In genomic region chr17:80760501-80760900, GRCh38 we compare ENCODE assay signal across 11 cellular contexts.
A peak's percentile ranks its signal among the peaks of the same experiment; 100 is the strongest.
DNase-seq lines count a peak whose midpoint lies in the region; ATAC-seq and TF ChIP-seq lines count a peak whose summit lies in the region.
"Had no signal": no experiment of that assay in that cellular context is flagged by ENCODE, and none has a peak within 500 bp of the region (broad histone marks: within the 10 kb centered on the region; RNA-seq: fewer than 3 reads in every experiment).

No MANE protein-coding gene starts in this region.

- H3K27ac ChIP-seq in vagina (no peak overlapping the region), dorsolateral prefrontal cortex (peak overlapping the region in 14 of 59 donors; percentile 1 to 57 (median 38))

- H3K27me3 ChIP-seq in vagina (no peaks in the 10 kb centered on the region), dorsolateral prefrontal cortex (no peaks in the 10 kb centered on the region)

- H3K36me3 Mint-ChIP-seq in activated CD4-positive, alpha-beta T cell treated with anti-CD3 and anti-CD28 coated beads for 36 hours (ENCODE audit: low read depth), result peaks cover 44% of the 10 kb centered on the region
- peaks cover 16% of the 10 kb centered on the region for H3K36me3 Mint-ChIP-seq in activated naive CD8-positive, alpha-beta T cell
- peaks cover 27% of the 10 kb centered on the region for H3K36me3 Mint-ChIP-seq in stimulated activated effector memory CD8-positive, alpha-beta T cell treated with anti-CD3 and anti-CD28 coated beads, Interleukin-12 subunit alpha, Interleukin-12 subunit beta, amount 100 ng/mL, for 72 hours

- H3K4me1 Mint-ChIP-seq in activated CD4-positive, alpha-beta T cell treated with anti-CD3 and anti-CD28 coated beads for 36 hours, result peaks cover 75% of the 10 kb centered on the region
- H3K4me1 Mint-ChIP-seq in activated naive CD8-positive, alpha-beta T cell (ENCODE audit: low read depth), result peaks cover 82% of the 10 kb centered on the region
- H3K4me1 Mint-ChIP-seq in stimulated activated effector memory CD8-positive, alpha-beta T cell treated with anti-CD3 and anti-CD28 coated beads, Interleukin-12 subunit alpha, Interleukin-12 subunit beta, amount 100 ng/mL, for 72 hours, result peaks cover 76% of the 10 kb centered on the region

- H3K4me3 ChIP-seq in vagina (no peak overlapping the region), dorsolateral prefrontal cortex (peak overlapping the region in 9 of 59 donors; percentile 7 to 28 (median 18))

- H3K27ac Mint-ChIP-seq in activated CD4-positive, alpha-beta T cell treated with anti-CD3 and anti-CD28 coated beads for 36 hours, result peak overlapping the region; percentile 98
- H3K27ac Mint-ChIP-seq in activated naive CD8-positive, alpha-beta T cell, result peak overlapping the region; percentile 98
- H3K27ac Mint-ChIP-seq in stimulated activated effector memory CD8-positive, alpha-beta T cell treated with anti-CD3 and anti-CD28 coated beads, Interleukin-12 subunit alpha, Interleukin-12 subunit beta, amount 100 ng/mL, for 72 hours, result peak overlapping the region; percentile 90
- H3K27ac Mint-ChIP-seq: dendritic cell treated with granulocyte-macrophage colony-stimulating factor and Interleukin-4, amounts not matched to agents 40 ng/mL and 50 ng/mL, for 4 days had no signal

- peaks cover 17% of the 10 kb centered on the region for H3K4me1 ChIP-seq in vagina

- no peak overlapping the region for H3K4me3 Mint-ChIP-seq in activated CD4-positive, alpha-beta T cell treated with anti-CD3 and anti-CD28 coated beads for 36 hours
- H3K4me3 Mint-ChIP-seq in activated naive CD8-positive, alpha-beta T cell, result peak overlapping the region; percentile 79
- H3K4me3 Mint-ChIP-seq in stimulated activated effector memory CD8-positive, alpha-beta T cell treated with anti-CD3 and anti-CD28 coated beads, Interleukin-12 subunit alpha, Interleukin-12 subunit beta, amount 100 ng/mL, for 72 hours, result peak overlapping the region; percentile 55
- H3K4me3 Mint-ChIP-seq: dendritic cell treated with granulocyte-macrophage colony-stimulating factor and Interleukin-4, amounts not matched to agents 40 ng/mL and 50 ng/mL, for 4 days had no signal

- DNase-seq in activated CD4-positive, alpha-beta T cell treated with anti-CD3 and anti-CD28 coated beads for 36 hours, result no peak
- DNase-seq in activated CD4-positive, alpha-beta T cell treated with anti-CD3 and anti-CD28 coated beads, Interleukin-2, amount 50 U/mL, for 48 hours, result no peak
- peak; percentile 62 for DNase-seq in NCI-H2171 (lab: John Stamatoyannopoulos, UW)
- no peak for DNase-seq in stimulated activated effector memory CD8-positive, alpha-beta T cell treated with anti-CD3 and anti-CD28 coated beads, Interleukin-12 subunit alpha, Interleukin-12 subunit beta, amount 100 ng/mL, for 72 hours (ENCODE audit: low spot score in 2 of 2)
- DNase-seq in vagina (ENCODE audit: extremely low spot score in 2 of 2), result no peak
- DNase-seq in dorsolateral prefrontal cortex, result no peak
- DNase-seq: ACHN, RPMI8226 had no signal

- intact Hi-C loops in activated CD4-positive, alpha-beta T cell treated with anti-CD3 and anti-CD28 coated beads for 36 hours (cut with DNase I, micrococcal nuclease), result loop anchor here (2.0 to 5.0 kb wide), 7 partner anchors 20 to 500 kb away; partner anchors contain the start of gene RNF213 (in 1 of the 2)
- intact Hi-C loops in vagina (cut with DNase I), result no loop called here
- intact Hi-C loops in dorsolateral prefrontal cortex (cut with DNase I), result no loop called here

- H3K9me3 ChIP-seq in vagina, result no peaks in the 10 kb centered on the region

- no peaks in the 10 kb centered on the region for H3K9me3 Mint-ChIP-seq in activated CD4-positive, alpha-beta T cell treated with anti-CD3 and anti-CD28 coated beads for 36 hours (ENCODE audit: low read depth)
- H3K9me3 Mint-ChIP-seq in activated naive CD8-positive, alpha-beta T cell (ENCODE audit: low read depth), result no peaks in the 10 kb centered on the region
- H3K9me3 Mint-ChIP-seq in stimulated activated effector memory CD8-positive, alpha-beta T cell treated with anti-CD3 and anti-CD28 coated beads, Interleukin-12 subunit alpha, Interleukin-12 subunit beta, amount 100 ng/mL, for 72 hours, result no peaks in the 10 kb centered on the region
- H3K9me3 Mint-ChIP-seq: dendritic cell treated with granulocyte-macrophage colony-stimulating factor and Interleukin-4, amounts not matched to agents 40 ng/mL and 50 ng/mL, for 4 days had no signal

- POLR2A ChIA-PET in activated CD4-positive, alpha-beta T cell treated with anti-CD3 and anti-CD28 coated beads for 36 hours (lab: Charles Lee), result interaction anchor here (0.8 kb wide), 1 partner anchor 97 kb away, joined by 3 read pairs; no protein-coding TSS in a partner anchor

- CTCF ChIA-PET in activated CD4-positive, alpha-beta T cell treated with anti-CD3 and anti-CD28 coated beads for 36 hours (lab: Charles Lee), result no interaction called here

- TF ChIP-seq CTCF in vagina (IDR thresholded peaks at IDR 0.05) (no peak), dorsolateral prefrontal cortex (IDR thresholded peaks at IDR 0.05 in 54 of 56, conservative IDR thresholded peaks at IDR 0.05 in 2 of 56; ENCODE audit: low read depth in 1 of 56, partially characterized antibody in 56 of 56) (no peak)

- ATAC-seq in activated CD4-positive, alpha-beta T cell treated with anti-CD3 and anti-CD28 coated beads for 36 hours, result no peak
- no peak for ATAC-seq in stimulated activated effector memory CD8-positive, alpha-beta T cell treated with anti-CD3 and anti-CD28 coated beads, Interleukin-12 subunit alpha, Interleukin-12 subunit beta, amount 100 ng/mL, for 72 hours
- no peak for ATAC-seq in HG02623 (IDR thresholded peaks at IDR 0.05; ENCODE audit: unreplicated experiment)

- TF ChIP-seq POLR2A in vagina (IDR thresholded peaks at IDR 0.05), result no peak

- H3K36me3 ChIP-seq in vagina, result no peaks in the 10 kb centered on the region

- H3K27me3 Mint-ChIP-seq in activated CD4-positive, alpha-beta T cell treated with anti-CD3 and anti-CD28 coated beads for 36 hours, result no peaks in the 10 kb centered on the region
- no peaks in the 10 kb centered on the region for H3K27me3 Mint-ChIP-seq in activated naive CD8-positive, alpha-beta T cell

Comparison
In these comparisons a context has a peak if more than half of its experiments do, and no peak if none do; other contexts are left out.
1. intact Hi-C loops: an anchor here in activated CD4-positive, alpha-beta T cell treated with anti-CD3 and anti-CD28 coated beads for 36 hours (2.0 to 5.0 kb wide); none called in vagina and dorsolateral prefrontal cortex.